ENCODE assay signal across 7 cellular contexts in the genomic region with DNA sequence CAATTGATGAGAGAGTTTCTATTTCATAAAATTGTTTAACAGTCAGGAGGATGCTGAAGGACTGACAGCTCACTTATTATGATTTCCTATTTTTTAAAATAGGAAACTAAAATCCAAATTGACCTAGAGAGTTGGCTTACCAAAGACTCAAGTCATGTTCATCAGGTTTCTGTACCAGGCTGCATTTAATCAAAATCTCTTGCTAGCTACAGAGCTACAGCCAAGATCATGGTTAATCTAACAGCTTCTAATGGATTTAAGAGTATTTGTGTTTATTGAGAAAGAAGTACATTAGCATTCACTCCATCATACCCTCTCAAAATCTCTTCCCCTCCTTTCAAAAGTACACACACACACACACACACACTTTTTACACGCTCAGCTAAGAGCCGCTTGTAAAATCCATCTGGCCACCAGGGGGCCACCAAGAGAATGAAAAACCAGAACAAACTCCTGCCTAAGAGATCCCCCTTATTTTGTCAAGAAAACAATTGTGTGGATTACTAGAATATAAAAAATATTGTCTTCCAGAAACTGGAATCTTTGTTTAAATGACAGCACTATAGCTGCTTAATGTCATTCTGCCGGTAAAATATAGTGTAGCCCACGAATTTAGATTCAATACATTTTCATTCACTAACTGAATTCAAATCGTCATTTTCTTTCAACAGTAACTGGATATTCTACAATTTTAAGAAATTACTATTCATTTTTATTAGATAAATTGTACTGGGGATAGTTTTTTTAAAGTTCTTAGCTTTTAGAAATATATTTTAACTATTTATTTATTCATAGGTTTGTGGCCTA.
DNase-seq lines count a peak whose midpoint lies in the region; ATAC-seq and TF ChIP-seq lines count a peak whose summit lies in the region.

No MANE protein-coding gene starts in this region.

- H3K27ac ChIP-seq in lower lobe of right lung, result no peak overlapping the region

- intact Hi-C loops in lower lobe of right lung (cut with DNase I), result loop anchor here (10.0 kb wide), 1 partner anchor 323 kb away; no protein-coding TSS in a partner anchor

- DNase-seq in NCI-H2227 (lab: John Stamatoyannopoulos, UW; ENCODE audit: unreplicated experiment) (peak; percentile 68), dermis microvascular lymphatic vessel endothelial cell (ENCODE audit: low read depth in 2 of 2) (peak; percentile 47 to 76), lower lobe of right lung (peak; percentile 71)
- DNase-seq in activated CD4-positive, alpha-beta T cell treated with anti-CD3 and anti-CD28 coated beads, Interleukin-2, amount 50 U/mL, for 48 hours, result peak; percentile 77 to 85
- DNase-seq in stimulated activated CD8-positive, alpha-beta memory T cell treated with anti-CD3 and anti-CD28 coated beads, Interleukin-12 subunit alpha, Interleukin-12 subunit beta, amount 100 ng/mL, for 4 hours (ENCODE audit: low read depth), result peak; percentile 47

- TF ChIP-seq CTCF in GM12873 (IDR thresholded peaks at IDR 0.05; ENCODE audit: insufficient read depth, low read depth, low read length, missing control alignments) (peak; percentile 76), lower lobe of right lung (IDR thresholded peaks at IDR 0.05) (peak; percentile 81)

- ATAC-seq in HG02588 (IDR thresholded peaks at IDR 0.05; ENCODE audit: unreplicated experiment) (peak; percentile 76), lower lobe of right lung (peak in 1 of 2 donors; percentile 81)

- no peaks in the 10 kb centered on the region for H3K4me1 ChIP-seq in lower lobe of right lung

- H3K9me3 ChIP-seq in lower lobe of right lung, result peaks cover 9% of the 10 kb centered on the region

- H3K36me3 ChIP-seq in lower lobe of right lung, result no peaks in the 10 kb centered on the region

- H3K27me3 ChIP-seq in lower lobe of right lung (ENCODE audit: low read depth), result no peaks in the 10 kb centered on the region

- no peak overlapping the region for H3K4me3 ChIP-seq in lower lobe of right lung
